14 cellular contexts compared by ENCODE assay signal in the genomic region with DNA sequence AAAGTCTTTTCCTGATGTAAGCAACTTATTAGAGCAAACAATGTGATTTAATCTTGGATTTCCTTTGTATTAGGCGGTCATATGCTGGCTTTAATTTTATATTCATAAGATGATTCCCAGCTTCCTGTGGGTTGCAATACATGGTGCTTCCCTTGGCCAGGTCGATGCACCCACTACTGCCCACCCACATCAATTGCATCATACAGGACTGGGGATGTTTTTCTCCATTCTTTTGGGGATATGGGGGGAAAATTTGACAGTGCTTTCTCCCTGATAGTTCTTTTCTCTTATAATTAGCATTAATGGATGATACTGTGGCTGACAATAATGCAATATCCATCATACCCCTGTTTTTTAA.
DNase-seq lines count a peak whose midpoint lies in the region; ATAC-seq lines count a peak whose summit lies in the region.
"Had no signal": no experiment of that assay in that cellular context is flagged by ENCODE, and none has a peak within 500 bp of the region (broad histone marks: within the 10 kb centered on the region; RNA-seq: fewer than 3 reads in every experiment).

No MANE protein-coding gene starts in this region.

- peak; percentile 4 for ATAC-seq in activated CD8-positive, alpha-beta T cell treated with anti-CD3 and anti-CD28 coated beads, Interleukin-2, amount 10 ng/mL, durations not matched to agents 7 days and 5 days
- ATAC-seq in Right ventricle myocardium superior (ENCODE audit: poor library complexity) = no peak
- ATAC-seq: stimulated activated memory B cell treated with anti-CD40 and anti-IgM and Interleukin-4, amounts not matched to agents 10 μg/mL and 1 μg/mL and 100 μg/mL, for 72 hours had no signal

- POLR2A ChIA-PET in CD4-positive, alpha-beta memory T cell (lab: Charles Lee; ENCODE audit: partially characterized antibody) = interaction anchor here (1.9 kb wide), 1 partner anchor 186 kb away, joined by 5 read pairs; no protein-coding TSS in a partner anchor
- POLR2A ChIA-PET in activated CD8-positive, alpha-beta T cell treated with anti-CD3 and anti-CD28 coated beads, Interleukin-2, amount 10 ng/mL, durations not matched to agents 7 days and 5 days (lab: Charles Lee) = interaction anchor here (1.0 kb wide), 1 partner anchor 45 kb away, joined by 3 read pairs; no protein-coding TSS in a partner anchor

- H3K36me3 Mint-ChIP-seq in CD4-positive, alpha-beta memory T cell = no peaks in the 10 kb centered on the region
- H3K36me3 Mint-ChIP-seq in activated CD8-positive, alpha-beta T cell treated with anti-CD3 and anti-CD28 coated beads, Interleukin-2, amount 10 ng/mL, durations not matched to agents 7 days and 5 days (ENCODE audit: low read depth) = peaks cover 46% of the 10 kb centered on the region

- no peaks in the 10 kb centered on the region for H3K27me3 Mint-ChIP-seq in CD4-positive, alpha-beta memory T cell
- no peaks in the 10 kb centered on the region for H3K27me3 Mint-ChIP-seq in activated CD8-positive, alpha-beta T cell treated with anti-CD3 and anti-CD28 coated beads, Interleukin-2, amount 10 ng/mL, durations not matched to agents 7 days and 5 days (ENCODE audit: low read depth)
- H3K27me3 Mint-ChIP-seq: stimulated activated memory B cell treated with anti-CD40 and anti-IgM and Interleukin-4, amounts not matched to agents 10 μg/mL and 1 μg/mL and 100 μg/mL, for 72 hours had no signal

- H4K20me1 ChIP-seq in BLaER1 = peaks cover 100% of the 10 kb centered on the region

- 0 out of 2 replicates have a peak, but pooled peaks cover under 1% of the 10 kb centered on the region for H3K36me3 ChIP-seq in BLaER1
- H3K36me3 ChIP-seq in CD4-positive, alpha-beta memory T cell (ENCODE audit: insufficient read depth, low read length) = no peaks in the 10 kb centered on the region

- H3K9me3 Mint-ChIP-seq in CD4-positive, alpha-beta memory T cell = peaks cover 0 to 3% (median 0%) of the 10 kb centered on the region in 8 donors
- H3K9me3 Mint-ChIP-seq in activated CD8-positive, alpha-beta T cell treated with anti-CD3 and anti-CD28 coated beads, Interleukin-2, amount 10 ng/mL, durations not matched to agents 7 days and 5 days (ENCODE audit: insufficient read depth) = peaks cover 7% of the 10 kb centered on the region
- H3K9me3 Mint-ChIP-seq: stimulated activated memory B cell treated with anti-CD40 and anti-IgM and Interleukin-4, amounts not matched to agents 10 μg/mL and 1 μg/mL and 100 μg/mL, for 72 hours had no signal

- H3K4me3 ChIP-seq in BLaER1 = no peak overlapping the region
- no peak overlapping the region for H3K4me3 ChIP-seq in CD4-positive, alpha-beta memory T cell (ENCODE audit: low read length in 2 of 2)

- DNase-seq in CD4-positive, alpha-beta memory T cell = no peak
- DNase-seq in activated CD8-positive, alpha-beta T cell treated with anti-CD3 and anti-CD28 coated beads, Interleukin-2, amount 10 ng/mL, durations not matched to agents 7 days and 5 days = no peak
- peak; percentile 11 for DNase-seq in islet precursor cell
- no peak for DNase-seq in Right ventricle myocardium superior
- DNase-seq in stimulated activated CD4-positive, alpha-beta T cell treated with anti-CD3 and anti-CD28 coated beads, Interleukin-2, amount 100 ng/mL, for 24 hours = no peak
- DNase-seq in GF-D8 (lab: John Stamatoyannopoulos, UW) = no peak
- DNase-seq: HCEC 1CT; NCI-H1417; NCI-H2171 treated with DMSO at 0.1 percent for 48 hours; NK-92 treated with Interleukin-12 subunit alpha and Interleukin-12 subunit beta, amount 100 ng/mL, for 24 hours; SHP77 had no signal

- H3K27ac ChIP-seq in BLaER1 = peak overlapping the region; percentile 79
- H3K27ac ChIP-seq in CD4-positive, alpha-beta memory T cell (ENCODE audit: low read depth, low read length) = no peak overlapping the region
- H3K27ac ChIP-seq: epithelial cell of prostate had no signal

- peaks cover 66 to 95% (median 80%) of the 10 kb centered on the region in 4 donors for H3K4me1 Mint-ChIP-seq in CD4-positive, alpha-beta memory T cell
- H3K4me1 Mint-ChIP-seq in activated CD8-positive, alpha-beta T cell treated with anti-CD3 and anti-CD28 coated beads, Interleukin-2, amount 10 ng/mL, durations not matched to agents 7 days and 5 days (ENCODE audit: low read depth) = peaks cover 85% of the 10 kb centered on the region

- CTCF ChIA-PET in CD4-positive, alpha-beta memory T cell (lab: Charles Lee; ENCODE audit: partially characterized antibody) = interaction anchor here (1.3 to 1.5 kb wide), 2 partner anchors 10 to 31 kb away, joined by 4 to 5 read pairs; no protein-coding TSS in a partner anchor
- CTCF ChIA-PET in activated CD8-positive, alpha-beta T cell treated with anti-CD3 and anti-CD28 coated beads, Interleukin-2, amount 10 ng/mL, durations not matched to agents 7 days and 5 days (lab: Charles Lee) = interaction anchor here (1.4 kb wide), 1 partner anchor 13 kb away, joined by 4 read pairs; no protein-coding TSS in a partner anchor

- H3K4me2 ChIP-seq in BLaER1 = peak overlapping the region; percentile 92

- peak overlapping the region in 7 of 8 donors; percentile 68 to 85 (median 75) for H3K4me3 Mint-ChIP-seq in CD4-positive, alpha-beta memory T cell
- H3K4me3 Mint-ChIP-seq in activated CD8-positive, alpha-beta T cell treated with anti-CD3 and anti-CD28 coated beads, Interleukin-2, amount 10 ng/mL, durations not matched to agents 7 days and 5 days = peak overlapping the region; percentile 19
- H3K4me3 Mint-ChIP-seq: stimulated activated memory B cell treated with anti-CD40 and anti-IgM and Interleukin-4, amounts not matched to agents 10 μg/mL and 1 μg/mL and 100 μg/mL, for 72 hours had no signal

- H3K9ac ChIP-seq in BLaER1 = peak overlapping the region; percentile 43; the same call in 1 of the 2 replicates

- no peaks in the 10 kb centered on the region for H3K27me3 ChIP-seq in BLaER1
- no peaks in the 10 kb centered on the region for H3K27me3 ChIP-seq in CD4-positive, alpha-beta memory T cell (ENCODE audit: insufficient read depth, low read length)

- H3K4me1 ChIP-seq in BLaER1 = peaks cover 100% of the 10 kb centered on the region
- peaks cover 79% of the 10 kb centered on the region for H3K4me1 ChIP-seq in CD4-positive, alpha-beta memory T cell (ENCODE audit: insufficient read depth, low read length)

- peak overlapping the region in 6 of 7 donors; percentile 30 to 79 (median 50) for H3K27ac Mint-ChIP-seq in CD4-positive, alpha-beta memory T cell
- H3K27ac Mint-ChIP-seq in activated CD8-positive, alpha-beta T cell treated with anti-CD3 and anti-CD28 coated beads, Interleukin-2, amount 10 ng/mL, durations not matched to agents 7 days and 5 days = peak overlapping the region; percentile 75

- intact Hi-C loops in CD4-positive, alpha-beta memory T cell (cut with micrococcal nuclease) = no loop called here
- intact Hi-C loops in Right ventricle myocardium superior (cut with DNase I) = no loop called here

- H3K9me3 ChIP-seq in BLaER1 = peaks cover 9% of the 10 kb centered on the region
- no peaks in the 10 kb centered on the region for H3K9me3 ChIP-seq in CD4-positive, alpha-beta memory T cell (ENCODE audit: control insufficient read depth in 1 of 2, low read length in 2 of 2)
